ENCODE assay signal across 24 cellular contexts in genomic region chr13:31198524-31198923, GRCh38. TPM values are rescaled to one million over a fixed set of nuclear protein-coding genes. Genes with fewer than 3 reads are reported as not detected.
A peak's percentile ranks its signal among the peaks of the same experiment; 100 is the strongest.
DNase-seq lines count a peak whose midpoint lies in the region; ATAC-seq lines count a peak whose summit lies in the region.
"Had no signal": no experiment of that assay in that cellular context is flagged by ENCODE, and none has a peak within 500 bp of the region (broad histone marks: within the 10 kb centered on the region; RNA-seq: fewer than 3 reads in every experiment).

No MANE protein-coding gene starts in this region.

- intact Hi-C loops in CD4-positive, alpha-beta memory T cell (cut with micrococcal nuclease) = no loop called here

- H3K27ac ChIP-seq in CD4-positive, alpha-beta memory T cell (ENCODE audit: low read depth, low read length) = no peak overlapping the region
- H3K27ac ChIP-seq: breast epithelium, colonic mucosa, KMS-11, pancreas, sigmoid colon had no signal

- ATAC-seq in memory B cell (ENCODE audit: low read depth) (no peak), GM21367 (IDR thresholded peaks at IDR 0.05; ENCODE audit: unreplicated experiment) (no peak)
- ATAC-seq: pancreas had no signal

- H3K27ac Mint-ChIP-seq in CD4-positive, alpha-beta memory T cell = peak overlapping the region in 2 of 7 donors; percentile 3 to 90
- no peak overlapping the region for H3K27ac Mint-ChIP-seq in memory B cell

- POLR2A ChIA-PET in CD4-positive, alpha-beta memory T cell (lab: Charles Lee; ENCODE audit: partially characterized antibody) = no interaction called here

- H3K4me3 ChIP-seq in CD4-positive, alpha-beta memory T cell (ENCODE audit: low read length in 2 of 2) = no peak overlapping the region
- H3K4me3 ChIP-seq: breast epithelium, colonic mucosa had no signal

- H3K9me3 Mint-ChIP-seq in CD4-positive, alpha-beta memory T cell = no peaks in the 10 kb centered on the region
- H3K9me3 Mint-ChIP-seq in memory B cell = no peaks in the 10 kb centered on the region
- H3K9me3 Mint-ChIP-seq: activated CD4-positive, alpha-beta memory T cell treated with anti-CD3 and anti-CD28 coated beads, Interleukin-2, amount 10 ng/mL, durations not matched to agents 7 days and 5 days had no signal

- peak overlapping the region in 5 of 8 donors; percentile 12 to 44 (median 36) for H3K4me3 Mint-ChIP-seq in CD4-positive, alpha-beta memory T cell
- peak overlapping the region; percentile 45 for H3K4me3 Mint-ChIP-seq in memory B cell
- H3K4me3 Mint-ChIP-seq: activated CD4-positive, alpha-beta memory T cell treated with anti-CD3 and anti-CD28 coated beads, Interleukin-2, amount 10 ng/mL, durations not matched to agents 7 days and 5 days had no signal

- no peaks in the 10 kb centered on the region for H3K9me3 ChIP-seq in CD4-positive, alpha-beta memory T cell (ENCODE audit: control insufficient read depth in 1 of 2, low read length in 2 of 2)
- H3K9me3 ChIP-seq: breast epithelium, colonic mucosa, pancreas, sigmoid colon had no signal

- no peaks in the 10 kb centered on the region for H3K27me3 Mint-ChIP-seq in CD4-positive, alpha-beta memory T cell
- H3K27me3 Mint-ChIP-seq in memory B cell = no peaks in the 10 kb centered on the region

- H3K27me3 ChIP-seq in CD4-positive, alpha-beta memory T cell (ENCODE audit: insufficient read depth, low read length) = no peaks in the 10 kb centered on the region
- H3K27me3 ChIP-seq: breast epithelium, colonic mucosa, pancreas, sigmoid colon had no signal

- peaks cover 13% of the 10 kb centered on the region for H3K4me1 ChIP-seq in CD4-positive, alpha-beta memory T cell (ENCODE audit: insufficient read depth, low read length)
- H3K4me1 ChIP-seq: colonic mucosa had no signal

- CTCF ChIA-PET in CD4-positive, alpha-beta memory T cell (lab: Charles Lee; ENCODE audit: partially characterized antibody) = no interaction called here

- peaks cover 0 to 2% of the 10 kb centered on the region in 2 donors for H3K36me3 Mint-ChIP-seq in CD4-positive, alpha-beta memory T cell
- peaks cover 4% of the 10 kb centered on the region for H3K36me3 Mint-ChIP-seq in memory B cell

- DNase-seq in NCI-H1417 (lab: John Stamatoyannopoulos, UW) = peak in 2 of 3 experiments; percentile 2 to 44
- DNase-seq in NCI-H1417 treated with DMSO at 0.1 percent for 48 hours (lab: John Stamatoyannopoulos, UW) = no peak
- DNase-seq in CD4-positive, alpha-beta memory T cell = no peak
- peak; percentile 22 for DNase-seq in NOMO-1 treated with DMSO at 0.1 percent for 48 hours (lab: John Stamatoyannopoulos, UW; ENCODE audit: unreplicated experiment)
- DNase-seq in memory B cell (ENCODE audit: low spot score in 2 of 2) = no peak
- no peak for DNase-seq in AG20443 (ENCODE audit: low spot score)
- DNase-seq in occipital lobe (lab: John Stamatoyannopoulos, UW) = no peak
- DNase-seq: activated CD4-positive, alpha-beta memory T cell treated with anti-CD3 and anti-CD28 coated beads, Interleukin-2, amount 10 ng/mL, durations not matched to agents 7 days and 5 days; activated CD4-positive, CD25-positive, alpha-beta regulatory T cell; activated effector memory CD4-positive, alpha-beta T cell treated with anti-CD3 and anti-CD28 coated beads, Interleukin-2, amount 50 U/mL, for 16 hours; colonic mucosa; HCEC 1CT; mammary epithelial cell; NCI-H1092; NCI-H2081; NCI-H510A treated with DMSO at 0.1 percent for 48 hours; pancreas; RPMI8226; sigmoid colon; stimulated activated CD4-positive, alpha-beta T cell treated with anti-CD3 and anti-CD28 coated beads, Interleukin-15, amount 100 ng/mL, for 24 hours; T1000 had no signal

- H3K36me3 ChIP-seq in CD4-positive, alpha-beta memory T cell (ENCODE audit: insufficient read depth, low read length) = no peaks in the 10 kb centered on the region
- H3K36me3 ChIP-seq: breast epithelium, colonic mucosa, pancreas, sigmoid colon had no signal

- H3K4me1 Mint-ChIP-seq in CD4-positive, alpha-beta memory T cell = peaks cover 12 to 14% (median 13%) of the 10 kb centered on the region in 4 donors
- H3K4me1 Mint-ChIP-seq in memory B cell = peaks cover 12% of the 10 kb centered on the region

RNA-seq across cellular contexts. Expression of gene B3GLCT, which starts 1.3 kb away (rescaled TPM):
- total RNA-seq in CD4-positive, alpha-beta memory T cell = 1 to 10 TPM; 5.2 to 5.8 TPM
- 10 to 100 TPM in 1 of 2 donors, 1 to 10 TPM in 1; 7.3 to 10.2 TPM for polyA plus RNA-seq in CD4-positive, alpha-beta memory T cell
- 12.0 TPM for total RNA-seq in occipital lobe

RNA-seq across cellular contexts. Expression of gene HSPH1, which starts 36.8 kb away (rescaled TPM):
- 10 to 100 TPM; 68.6 to 75.5 TPM for total RNA-seq in CD4-positive, alpha-beta memory T cell
- polyA plus RNA-seq in CD4-positive, alpha-beta memory T cell = 10 to 100 TPM; 39.9 to 48.6 TPM
- 95.0 TPM for total RNA-seq in occipital lobe

Comparison
In these comparisons a context has a peak if more than half of its experiments do, and no peak if none do; other contexts are left out.
1. DNase-seq: peak in NCI-H1417 (2 of 3) and NOMO-1 treated with DMSO at 0.1 percent for 48 hours (single experiment); none in NCI-H1417 treated with DMSO at 0.1 percent for 48 hours (single experiment), CD4-positive, alpha-beta memory T cell (0 of 5), memory B cell (0 of 2), AG20443 (single experiment) and occipital lobe (single experiment).